Comparison of ENCODE assay signal across 8 cellular contexts in the genomic region with DNA sequence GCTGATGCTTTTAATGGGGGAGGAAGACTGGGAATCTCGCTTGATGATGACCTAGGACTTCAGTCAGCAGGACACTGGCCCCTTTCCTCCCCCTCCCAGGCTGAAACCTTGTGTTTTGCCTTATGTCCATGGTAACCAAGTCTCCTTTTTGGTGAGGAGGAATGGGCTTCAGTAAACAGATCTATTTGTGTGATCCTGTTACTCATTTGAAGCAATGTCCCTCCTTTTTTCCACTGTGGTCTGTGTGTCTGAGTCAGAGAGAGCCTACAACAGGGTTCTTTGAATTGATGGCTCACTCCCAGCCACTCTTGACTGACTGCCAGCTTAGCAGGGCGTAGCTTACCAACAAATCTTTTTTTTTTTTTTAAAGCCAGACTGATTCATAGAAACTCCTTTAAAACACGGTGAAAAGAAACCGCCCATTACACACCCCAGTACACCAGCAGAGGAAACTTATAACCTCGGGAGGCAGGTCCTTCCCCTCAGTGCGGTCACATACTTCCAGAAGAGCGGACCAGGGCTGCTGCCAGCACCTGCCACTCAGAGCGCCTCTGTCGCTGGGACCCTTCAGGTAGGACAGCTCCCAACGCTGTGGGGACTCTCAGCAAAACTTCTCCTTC. TPM values are rescaled to one million over a fixed set of nuclear protein-coding genes. Genes with fewer than 3 reads are reported as not detected.
DNase-seq lines count a peak whose midpoint lies in the region; ATAC-seq and TF ChIP-seq lines count a peak whose summit lies in the region.

A gene with protein sequence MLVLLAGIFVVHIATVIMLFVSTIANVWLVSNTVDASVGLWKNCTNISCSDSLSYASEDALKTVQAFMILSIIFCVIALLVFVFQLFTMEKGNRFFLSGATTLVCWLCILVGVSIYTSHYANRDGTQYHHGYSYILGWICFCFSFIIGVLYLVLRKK (plus strand): TSS at position 425 of the 620 bp plus-strand sequence. CDS start 14,785 bp downstream, outside the sequence.

- BruUV-seq in Panc1 (replicated peaks; lab: Mats Ljungman, UMichigan), result no TSS peak

- intact Hi-C loops in Panc1 (cut with micrococcal nuclease; ENCODE audit: unreplicated experiment), result no loop called here
- intact Hi-C loops in activated T-helper 1 cell treated with anti-CD3 and anti-CD28 coated beads, Interleukin-12 subunit alpha, Interleukin-12 subunit beta, Interleukin-2, Interleukin-4 antibody, amounts not matched to agents 30 ng/mL and 10 ng/mL and 1 ng/mL, durations not matched to agents 14 hours and 24 hours and 36 hours (cut with micrococcal nuclease), result loop anchor here (1.0 to 5.0 kb wide), 11 partner anchors 10 to 472 kb away; a partner anchor contains a TSS

- peak within 1 kb of the TSS; percentile 79 for H3K4me3 Mint-ChIP-seq in activated T-helper 1 cell treated with anti-CD3 and anti-CD28 coated beads, Interleukin-12 subunit alpha, Interleukin-12 subunit beta, Interleukin-2, Interleukin-4 antibody, amounts not matched to agents 30 ng/mL and 10 ng/mL and 1 ng/mL, durations not matched to agents 14 hours and 24 hours and 36 hours

- peak within 1 kb of the TSS; percentile 79 for H3K27ac ChIP-seq in Panc1 (ENCODE audit: low read length)
- peak within 1 kb of the TSS; percentile 100 for H3K27ac ChIP-seq in subcutaneous abdominal adipose tissue (ENCODE audit: low read depth, low read length)

- H3K27ac Mint-ChIP-seq in activated T-helper 1 cell treated with anti-CD3 and anti-CD28 coated beads, Interleukin-12 subunit alpha, Interleukin-12 subunit beta, Interleukin-2, Interleukin-4 antibody, amounts not matched to agents 30 ng/mL and 10 ng/mL and 1 ng/mL, durations not matched to agents 14 hours and 24 hours and 36 hours, result peak within 1 kb of the TSS; percentile 81

- CTCF ChIA-PET in Panc1 (lab: Charles Lee), result no interaction called here

- POLR2A ChIA-PET in Panc1 (lab: Charles Lee), result interaction anchor here (0.6 kb wide), 1 partner anchor 24 kb away, joined by 3 read pairs; no protein-coding TSS in a partner anchor

- ATAC-seq in HG02981 (IDR thresholded peaks at IDR 0.05; ENCODE audit: unreplicated experiment) (peak; percentile 91), Panc1 (peak; percentile 89)

- peaks cover 31% of the 10 kb centered on the region for H3K4me1 Mint-ChIP-seq in activated T-helper 1 cell treated with anti-CD3 and anti-CD28 coated beads, Interleukin-12 subunit alpha, Interleukin-12 subunit beta, Interleukin-2, Interleukin-4 antibody, amounts not matched to agents 30 ng/mL and 10 ng/mL and 1 ng/mL, durations not matched to agents 14 hours and 24 hours and 36 hours (ENCODE audit: low read depth)

- H3K36me3 ChIP-seq in Panc1 (ENCODE audit: control insufficient read depth, insufficient read depth, low read length) (no peaks in the 10 kb centered on the region), subcutaneous abdominal adipose tissue (ENCODE audit: control insufficient read depth in 5 of 5, insufficient read depth in 5 of 5, low read length in 5 of 5) (peaks cover 6 to 24% (median 15%) of the 10 kb centered on the region in 5 donors)

- peaks cover 19% of the 10 kb centered on the region for H3K27me3 Mint-ChIP-seq in activated T-helper 1 cell treated with anti-CD3 and anti-CD28 coated beads, Interleukin-12 subunit alpha, Interleukin-12 subunit beta, Interleukin-2, Interleukin-4 antibody, amounts not matched to agents 30 ng/mL and 10 ng/mL and 1 ng/mL, durations not matched to agents 14 hours and 24 hours and 36 hours (ENCODE audit: insufficient read depth)

- no peaks in the 10 kb centered on the region for H3K9me3 Mint-ChIP-seq in activated T-helper 1 cell treated with anti-CD3 and anti-CD28 coated beads, Interleukin-12 subunit alpha, Interleukin-12 subunit beta, Interleukin-2, Interleukin-4 antibody, amounts not matched to agents 30 ng/mL and 10 ng/mL and 1 ng/mL, durations not matched to agents 14 hours and 24 hours and 36 hours

- H3K4me3 ChIP-seq in Panc1 (ENCODE audit: low read depth in 2 of 2, low read length in 2 of 2) (peak within 1 kb of the TSS; percentile 45 to 57), subcutaneous abdominal adipose tissue (ENCODE audit: low read depth in 1 of 5, low read length in 5 of 5) (peak within 1 kb of the TSS; percentile 90 to 99 (median 95))

- in situ Hi-C loops in Panc1 (cut with HindIII; ENCODE audit: low pct_unique_long_range_greater_than_20kb, low sequenced_read_pairs), result no loop called here

- H3K9ac ChIP-seq in subcutaneous abdominal adipose tissue (ENCODE audit: low read length in 5 of 5), result peak within 1 kb of the TSS; percentile 95 to 100 (median 98)

- DNase-seq in DMS 273 (lab: John Stamatoyannopoulos, UW; ENCODE audit: unreplicated experiment) (peak; percentile 29), DMS 273 treated with DMSO at 0.1 percent for 48 hours (lab: John Stamatoyannopoulos, UW) (no peak), Panc1 (ENCODE audit: low read depth, low spot score) (peak; percentile 91), fibroblast of gingiva (ENCODE audit: low read depth) (peak; percentile 100), non-pigmented ciliary epithelial cell (ENCODE audit: low read depth) (peak; percentile 100)
- peak; percentile 65 for DNase-seq in activated T-helper 1 cell treated with anti-CD3 and anti-CD28 coated beads, Interleukin-12 subunit alpha, Interleukin-12 subunit beta, Interleukin-2, Interleukin-4 antibody, amounts not matched to agents 30 ng/mL and 10 ng/mL and 1 ng/mL, durations not matched to agents 14 hours and 24 hours and 36 hours (ENCODE audit: low spot score)

- H3K36me3 Mint-ChIP-seq in activated T-helper 1 cell treated with anti-CD3 and anti-CD28 coated beads, Interleukin-12 subunit alpha, Interleukin-12 subunit beta, Interleukin-2, Interleukin-4 antibody, amounts not matched to agents 30 ng/mL and 10 ng/mL and 1 ng/mL, durations not matched to agents 14 hours and 24 hours and 36 hours (ENCODE audit: low read depth), result no peaks in the 10 kb centered on the region

- peaks cover 9% of the 10 kb centered on the region for H3K4me1 ChIP-seq in Panc1 (ENCODE audit: control insufficient read depth, insufficient read depth, low read length)
- peaks cover 20 to 72% (median 60%) of the 10 kb centered on the region in 5 donors for H3K4me1 ChIP-seq in subcutaneous abdominal adipose tissue (ENCODE audit: control insufficient read depth in 5 of 5, insufficient read depth in 5 of 5, low read length in 5 of 5)

- no peak for TF ChIP-seq CTCF in Panc1 (IDR thresholded peaks at IDR 0.05)

- H3K27me3 ChIP-seq in Panc1 (ENCODE audit: control insufficient read depth, insufficient read depth, low read length), result no peaks in the 10 kb centered on the region
- H3K27me3 ChIP-seq in subcutaneous abdominal adipose tissue (ENCODE audit: control insufficient read depth in 5 of 5, insufficient read depth in 4 of 5, low read length in 5 of 5), result no peaks in the 10 kb centered on the region

- H3K9me3 ChIP-seq in Panc1 (ENCODE audit: control insufficient read depth, insufficient read depth, low read depth, low read length) (no peaks in the 10 kb centered on the region), subcutaneous abdominal adipose tissue (ENCODE audit: control insufficient read depth in 5 of 5, low read length in 5 of 5) (no peaks in the 10 kb centered on the region)

RNA-seq across cellular contexts. Expression of the gene that starts here (rescaled TPM):
- 18.6 TPM for total RNA-seq in Panc1 (2021; ENCODE audit: unreplicated experiment)
- polyA plus RNA-seq in Panc1 (2012; ENCODE audit: insufficient read length), result 24.1 TPM
- 29.6 and 33.6 TPM in 2 replicates for total RNA-seq in activated T-helper 1 cell treated with anti-CD3 and anti-CD28 coated beads, Interleukin-12 subunit alpha, Interleukin-12 subunit beta, Interleukin-2, Interleukin-4 antibody, amounts not matched to agents 30 ng/mL and 10 ng/mL and 1 ng/mL, durations not matched to agents 14 hours and 24 hours and 36 hours
